In genomic region chr3:26114851-26115250, GRCh38 we compare ENCODE assay signal across 27 cellular contexts.
"Had no signal": no experiment of that assay in that cellular context is flagged by ENCODE, and none has a peak within 500 bp of the region (broad histone marks: within the 10 kb centered on the region; RNA-seq: fewer than 3 reads in every experiment).

No MANE protein-coding gene starts in this region.

- H3K4me1 ChIP-seq: adrenal gland, body of pancreas, colonic mucosa, esophagus squamous epithelium, gastroesophageal sphincter had no signal

- H3K36me3 ChIP-seq: adrenal gland, colonic mucosa, esophagus squamous epithelium, gastroesophageal sphincter had no signal

- DNase-seq: activated CD4-positive, alpha-beta memory T cell treated with anti-CD3 and anti-CD28 coated beads for 36 hours; activated CD4-positive, alpha-beta T cell treated with anti-CD3 and anti-CD28 coated beads for 36 hours; activated CD4-positive, alpha-beta T cell treated with anti-CD3 and anti-CD28 coated beads, Interleukin-2, amount 10 ng/mL, durations not matched to agents 24 days and 14 days; activated CD4-positive, CD25-positive, alpha-beta regulatory T cell; activated CD4-positive, CD25-positive, alpha-beta regulatory T cell treated with anti-CD3 and anti-CD28 coated beads, Interleukin-2, amount 50 U/mL, for 72 hours; activated CD8-positive, alpha-beta memory T cell treated with anti-CD3 and anti-CD28 coated beads, Interleukin-2, amount 10 ng/mL, durations not matched to agents 7 days and 5 days; activated CD8-positive, alpha-beta memory T cell treated with anti-CD3 and anti-CD28 coated beads, Interleukin-2, amount 50 U/mL, for 4 hours; activated CD8-positive, alpha-beta T cell treated with anti-CD3 and anti-CD28 coated beads, Interleukin-2, amount 10 ng/mL, durations not matched to agents 7 days and 5 days; activated effector memory CD4-positive, alpha-beta T cell treated with anti-CD3 and anti-CD28 coated beads, Interleukin-2, amount 50 U/mL, for 16 hours; activated naive CD4-positive, alpha-beta T cell treated with anti-CD3 and anti-CD28 coated beads for 36 hours; activated naive CD8-positive, alpha-beta T cell treated with anti-CD3 and anti-CD28 coated beads for 36 hours; activated naive CD8-positive, alpha-beta T cell treated with anti-CD3 and anti-CD28 coated beads, Interleukin-2, amount 50 U/mL, for 24 hours; activated T-cell treated with anti-CD3 and anti-CD28 coated beads, Interleukin-2, amount 50 U/mL, for 1 hour; activated T-cell treated with anti-CD3 and anti-CD28 coated beads, Interleukin-2, amount 50 U/mL, for 48 hours; adrenal gland; amygdala; aorta; body of pancreas; central memory CD4-positive, alpha-beta T cell; cerebellar nuclear complex; colonic mucosa; effector CD8-positive, alpha-beta T cell; esophagus squamous epithelium; foreskin melanocyte; T-helper 2 cell had no signal

- ATAC-seq: activated CD4-positive, alpha-beta T cell treated with anti-CD3 and anti-CD28 coated beads for 36 hours; activated CD8-positive, alpha-beta memory T cell treated with anti-CD3 and anti-CD28 coated beads, Interleukin-2, amount 10 ng/mL, durations not matched to agents 7 days and 5 days; activated CD8-positive, alpha-beta T cell treated with anti-CD3 and anti-CD28 coated beads, Interleukin-2, amount 10 ng/mL, durations not matched to agents 7 days and 5 days; activated naive CD8-positive, alpha-beta T cell treated with anti-CD3 and anti-CD28 coated beads, Interleukin-2, amount 50 U/mL, for 24 hours; body of pancreas; gastroesophageal sphincter had no signal

- H3K4me3 ChIP-seq: adrenal gland, body of pancreas, colonic mucosa, esophagus squamous epithelium, gastroesophageal sphincter had no signal

- H3K27ac ChIP-seq: adrenal gland, body of pancreas, colonic mucosa, epithelial cell of prostate, esophagus squamous epithelium, gastroesophageal sphincter had no signal

- H3K9me3 ChIP-seq: adrenal gland, body of pancreas, colonic mucosa, esophagus squamous epithelium, gastroesophageal sphincter had no signal

- H3K27me3 ChIP-seq: adrenal gland, body of pancreas, colonic mucosa, esophagus squamous epithelium, gastroesophageal sphincter had no signal
